In the genomic region with DNA sequence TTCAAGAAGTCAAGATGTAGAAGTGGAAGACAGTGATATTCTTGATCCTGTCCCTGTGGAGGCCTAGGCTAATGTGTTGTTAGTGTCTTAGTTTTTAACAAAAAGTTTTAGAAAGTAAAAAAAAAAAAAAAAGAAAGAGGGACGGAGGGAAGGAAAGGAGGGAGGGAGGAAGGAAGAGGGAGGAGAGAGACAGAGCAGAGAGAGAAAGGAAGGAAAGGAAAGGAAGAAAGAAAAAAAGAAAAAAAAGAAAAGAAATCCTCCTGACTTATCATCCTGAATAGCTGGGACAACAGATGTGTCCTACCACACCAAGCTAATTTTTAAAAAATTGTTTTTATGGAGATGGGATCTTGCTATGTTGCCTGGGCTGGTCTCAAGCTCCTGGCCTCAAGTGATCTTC, we compare ENCODE assay signal across 28 cellular contexts.
"Had no signal": no experiment of that assay in that cellular context is flagged by ENCODE, and none has a peak within 500 bp of the region (broad histone marks: within the 10 kb centered on the region; RNA-seq: fewer than 3 reads in every experiment).

No MANE protein-coding gene starts in this region.

- H3K27ac Mint-ChIP-seq: activated naive CD4-positive, alpha-beta T cell treated with anti-CD3 and anti-CD28 coated beads for 36 hours; activated T-helper 1 cell treated with anti-CD3 and anti-CD28 coated beads, Interleukin-12 subunit alpha, Interleukin-12 subunit beta, Interleukin-2, Interleukin-4 antibody, amounts not matched to agents 30 ng/mL and 10 ng/mL and 1 ng/mL, durations not matched to agents 14 hours and 24 hours and 36 hours; neural progenitor cell; T-helper 2 cell treated with Interferon-gamma antibody and Interleukin-4, amounts not matched to agents 5 μg/mL and 100 μg/mL, for 36 hours had no signal

- H3K27ac ChIP-seq: brain microvascular endothelial cell, epithelial cell of prostate, esophagus squamous epithelium, left ventricle myocardium inferior, neural progenitor cell, tibial nerve had no signal

- H3K27me3 ChIP-seq: brain microvascular endothelial cell, esophagus squamous epithelium, neural progenitor cell, tibial nerve had no signal

- DNase-seq: activated CD4-positive, alpha-beta T cell treated with anti-CD3 and anti-CD28 coated beads for 4 hours; activated CD4-positive, alpha-beta T cell treated with anti-CD3 and anti-CD28 coated beads, Interleukin-2, amount 50 U/mL, for 4 hours; activated effector memory CD4-positive, alpha-beta T cell treated with anti-CD3 and anti-CD28 coated beads, Interleukin-2, amount 50 U/mL, for 16 hours; activated naive CD4-positive, alpha-beta T cell treated with anti-CD3 and anti-CD28 coated beads for 36 hours; activated T-cell treated with anti-CD3 and anti-CD28 coated beads for 4 hours; amniotic stem cell; brain microvascular endothelial cell; caudate nucleus; dermis blood vessel endothelial cell; effector CD4-positive, alpha-beta T cell; esophagus squamous epithelium; foreskin melanocyte; glutamatergic neuron; islet precursor cell; left ventricle myocardium inferior; occipital lobe; posterior cingulate gyrus; right cardiac atrium; stimulated activated CD4-positive, alpha-beta T cell treated with anti-CD3 and anti-CD28 coated beads, Interleukin-15, amount 100 ng/mL, for 24 hours; stimulated activated CD4-positive, alpha-beta T cell treated with anti-CD3 and anti-CD28 coated beads, Interleukin-2, amount 100 ng/mL, for 24 hours; stimulated activated naive CD4-positive, alpha-beta T cell had no signal

- H3K4me1 Mint-ChIP-seq: neural progenitor cell had no signal

- H3K36me3 ChIP-seq: brain microvascular endothelial cell, left ventricle myocardium inferior, neural progenitor cell had no signal

- H3K4me3 Mint-ChIP-seq: activated naive CD4-positive, alpha-beta T cell treated with anti-CD3 and anti-CD28 coated beads for 36 hours; activated T-helper 1 cell treated with anti-CD3 and anti-CD28 coated beads, Interleukin-12 subunit alpha, Interleukin-12 subunit beta, Interleukin-2, Interleukin-4 antibody, amounts not matched to agents 30 ng/mL and 10 ng/mL and 1 ng/mL, durations not matched to agents 14 hours and 24 hours and 36 hours; neural progenitor cell; T-helper 2 cell treated with Interferon-gamma antibody and Interleukin-4, amounts not matched to agents 5 μg/mL and 100 μg/mL, for 36 hours had no signal

- H3K9me3 ChIP-seq: esophagus squamous epithelium, left ventricle myocardium inferior, tibial nerve had no signal

- ATAC-seq: right cardiac atrium had no signal

- H3K9me3 Mint-ChIP-seq: activated naive CD4-positive, alpha-beta T cell treated with anti-CD3 and anti-CD28 coated beads for 36 hours; activated T-helper 1 cell treated with anti-CD3 and anti-CD28 coated beads, Interleukin-12 subunit alpha, Interleukin-12 subunit beta, Interleukin-2, Interleukin-4 antibody, amounts not matched to agents 30 ng/mL and 10 ng/mL and 1 ng/mL, durations not matched to agents 14 hours and 24 hours and 36 hours; T-helper 2 cell treated with Interferon-gamma antibody and Interleukin-4, amounts not matched to agents 5 μg/mL and 100 μg/mL, for 36 hours had no signal

- H3K4me1 ChIP-seq: left ventricle myocardium inferior, neural progenitor cell had no signal

- H2AFZ ChIP-seq: neural progenitor cell had no signal

- H3K4me2 ChIP-seq: neural progenitor cell had no signal

- H3K4me3 ChIP-seq: esophagus squamous epithelium, left ventricle myocardium inferior, lung, neural progenitor cell, tibial nerve had no signal

- H3K9ac ChIP-seq: neural progenitor cell had no signal

- FAIRE-seq: astrocyte had no signal
